Comparison of ENCODE assay signal across 8 cellular contexts in genomic region chr1:168092566-168093355, GRCh38. TPM values are rescaled to one million over a fixed set of nuclear protein-coding genes. Genes with fewer than 3 reads are reported as not detected.
DNase-seq lines count a peak whose midpoint lies in the region; ATAC-seq and TF ChIP-seq lines count a peak whose summit lies in the region.

No MANE protein-coding gene starts in this region.

- no peak overlapping the region for H2BK15ac ChIP-seq in mesenchymal stem cell (ENCODE audit: low read depth, poor library complexity, severe bottlenecking)

- no peak overlapping the region for H3K14ac ChIP-seq in mesenchymal stem cell (ENCODE audit: low read length in 2 of 2)

- peak; percentile 22 for DNase-seq in Daoy (ENCODE audit: low read depth)
- DNase-seq in M059J (ENCODE audit: low read depth), result peak; percentile 40
- peak; percentile 55 to 62 for DNase-seq in cardiac fibroblast (ENCODE audit: low read depth in 2 of 2)
- DNase-seq in mesenchymal stem cell, result peak; percentile 8
- no peak for DNase-seq in activated gamma-delta T cell treated with Interleukin-2 at 50 U/mL for 16 hours
- DNase-seq in H4 (ENCODE audit: low spot score), result no peak
- DNase-seq in activated CD4-positive, alpha-beta T cell treated with anti-CD3 and anti-CD28 coated beads for 48 hours, result no peak

- no peak overlapping the region for H4K91ac ChIP-seq in mesenchymal stem cell (ENCODE audit: low read length)

- no peak overlapping the region for H3K27ac ChIP-seq in mesenchymal stem cell (ENCODE audit: low read length, poor library complexity, severe bottlenecking)

- H3K4me1 ChIP-seq in mesenchymal stem cell (ENCODE audit: control insufficient read depth, insufficient read depth, low read depth, low read length), result peaks cover 6% of the 10 kb centered on the region

- H3K4me2 ChIP-seq in mesenchymal stem cell (ENCODE audit: low read length, poor library complexity, severe bottlenecking), result no peak overlapping the region

- no peak overlapping the region for H2BK5ac ChIP-seq in mesenchymal stem cell (ENCODE audit: low read depth, low read length, poor library complexity, severe bottlenecking)

- no peak overlapping the region for H3K18ac ChIP-seq in mesenchymal stem cell (ENCODE audit: low read depth in 1 of 2, low read length in 2 of 2)

- H3K36me3 ChIP-seq in mesenchymal stem cell (ENCODE audit: control insufficient read depth in 1 of 2, insufficient read depth in 2 of 2, low read depth in 1 of 2, low read length in 2 of 2), result peaks cover 12 to 50% of the 10 kb centered on the region in 2 experiments

- no peaks in the 10 kb centered on the region for H3K27me3 ChIP-seq in mesenchymal stem cell (ENCODE audit: control insufficient read depth in 1 of 2, insufficient read depth in 1 of 2, low read length in 2 of 2)

- no peak overlapping the region for H4K8ac ChIP-seq in mesenchymal stem cell (ENCODE audit: low read length)

- H2AFZ ChIP-seq in mesenchymal stem cell (ENCODE audit: low read depth, low read length), result no peak overlapping the region

- H3K4me3 ChIP-seq in cardiac fibroblast (replicated peaks in 1 of 2; ENCODE audit: low read depth in 2 of 2, low read length in 2 of 2) (no peak overlapping the region), mesenchymal stem cell (ENCODE audit: insufficient read depth in 1 of 2, low read depth in 1 of 2, low read length in 2 of 2) (no peak overlapping the region)

- no peak overlapping the region for H3K23ac ChIP-seq in mesenchymal stem cell (ENCODE audit: low read length in 2 of 2)

- H2BK120ac ChIP-seq in mesenchymal stem cell (ENCODE audit: low read depth, low read length), result no peak overlapping the region

- H3K4ac ChIP-seq in mesenchymal stem cell (ENCODE audit: low read depth in 1 of 2, low read length in 2 of 2), result no peak overlapping the region

- WGBS in mesenchymal stem cell, result 91% methylated on average over 16 of the region's 16 CpGs

- ATAC-seq in GM18907 (IDR thresholded peaks at IDR 0.05; ENCODE audit: unreplicated experiment), result no peak

- no peak overlapping the region for H3K9ac ChIP-seq in mesenchymal stem cell (ENCODE audit: low read length)

- H3K9me3 ChIP-seq in mesenchymal stem cell (ENCODE audit: control insufficient read depth, low read length), result no peaks in the 10 kb centered on the region

- no peak overlapping the region for H2BK12ac ChIP-seq in mesenchymal stem cell (ENCODE audit: low read length in 2 of 2)

- no peak overlapping the region for H2AK5ac ChIP-seq in mesenchymal stem cell (ENCODE audit: low read length, severe bottlenecking)

- TF ChIP-seq CTCF in cardiac fibroblast (IDR thresholded peaks at IDR 0.05; ENCODE audit: low read depth, low read length), result peak; percentile 41

- H3K79me1 ChIP-seq in mesenchymal stem cell (replicated peaks; ENCODE audit: low read length, poor library complexity, severe bottlenecking), result peaks cover 11% of the 10 kb centered on the region

RNA-seq across cellular contexts. Expression of gene GPR161, which starts 44.0 kb away (rescaled TPM):
- total RNA-seq in Daoy (2014; rRNA removed; shearing (Covaris generic)), result 8.8 and 8.9 TPM in 2 replicates
- 9.2 and 15.2 TPM in 2 replicates for total RNA-seq in M059J (2014; rRNA removed; shearing (Covaris generic))
- polyA plus RNA-seq in mesenchymal stem cell (2013, experiment 1 of 2), result 6.1 TPM
- polyA plus RNA-seq in mesenchymal stem cell (2013, experiment 2 of 2), result 5.8 TPM
- total RNA-seq in H4 (2014; rRNA removed; shearing (Covaris generic)), result 5.8 and 7.0 TPM in 2 replicates

Comparison
In these comparisons a context has a peak if more than half of its experiments do, and no peak if none do; other contexts are left out.
1. DNase-seq: peak in Daoy (single experiment), M059J (single experiment), cardiac fibroblast (2 of 2) and mesenchymal stem cell (single experiment); none in activated gamma-delta T cell treated with Interleukin-2 at 50 U/mL for 16 hours (single experiment), H4 (single experiment) and activated CD4-positive, alpha-beta T cell treated with anti-CD3 and anti-CD28 coated beads for 48 hours (single experiment).